In the genomic region with DNA sequence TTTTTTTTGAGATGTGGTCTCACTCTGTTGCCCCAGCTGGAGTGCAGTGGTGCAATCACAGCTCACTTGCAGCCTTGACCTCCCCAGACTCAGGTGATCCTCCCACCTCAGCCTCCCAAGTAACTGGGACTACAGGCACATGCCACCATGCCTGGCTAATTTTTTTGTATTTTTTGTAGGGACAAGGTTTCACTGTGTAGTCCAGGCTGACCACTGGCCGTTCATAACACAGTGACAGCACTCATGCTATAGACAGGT, we compare ENCODE assay signal across 9 cellular contexts. TPM values are rescaled to one million over a fixed set of nuclear protein-coding genes. Genes with fewer than 3 reads are reported as not detected.
DNase-seq lines count a peak whose midpoint lies in the region; ATAC-seq, FAIRE-seq and TF ChIP-seq lines count a peak whose summit lies in the region.
"Not testable (repeated sequence)": the region's sequence is repeated elsewhere in the genome, so short reads cannot be mapped to it uniquely, and the experiment has no call there.
"Had no signal": no experiment of that assay in that cellular context is flagged by ENCODE, and none has a peak within 500 bp of the region (broad histone marks: within the 10 kb centered on the region; RNA-seq: fewer than 3 reads in every experiment).

No MANE protein-coding gene starts in this region.

- H3K4me1 Mint-ChIP-seq in T-cell (peaks cover 50 to 64% (median 57%) of the 10 kb centered on the region in 3 donors), naive B cell (peaks cover 57 to 84% (median 74%) of the 10 kb centered on the region in 3 donors)
- peaks cover 91% of the 10 kb centered on the region for H3K4me1 Mint-ChIP-seq in stimulated activated memory B cell treated with anti-CD40 and anti-IgM and Interleukin-4, amounts not matched to agents 10 μg/mL and 1 μg/mL and 100 μg/mL, for 72 hours

- H3K4me3 ChIP-seq in GM08714 (ENCODE audit: low read length) (peak overlapping the region; percentile 10; the same call in 1 of the 2 replicates), heart left ventricle (peak overlapping the region in 4 of 12 donors; percentile 14 to 45 (median 21))
- not testable (repeated sequence) for H3K4me3 ChIP-seq in K562, uterus

- 72% methylated on average over 1 of the region's 1 CpG for WGBS in K562 (ENCODE audit: insufficient coverage, low coverage, missing lambda C conversion rate)
- 43 to 59% (median 50%) methylated on average over 1 of the region's 1 CpG for whole genome bisulfite sequencing in heart left ventricle, 4 donors

- TF ChIP-seq CTCF in K562 (IDR thresholded peaks at IDR 0.05 in 2 of 3, conservative IDR thresholded peaks at IDR 0.05 in 1 of 3; ENCODE audit: insufficient read depth in 2 of 3, low read depth in 1 of 3, low read length in 3 of 3); heart left ventricle (IDR thresholded peaks at IDR 0.05); uterus (IDR thresholded peaks at IDR 0.05): not testable (repeated sequence)

- peaks cover 96% of the 10 kb centered on the region for H3K79me2 ChIP-seq in K562 (ENCODE audit: control insufficient read depth, insufficient read depth, low read length)

- POLR2A ChIA-PET in T-cell (lab: Charles Lee) (interaction anchor here (0.6 to 1.7 kb wide), 2 partner anchors 14 to 34 kb away, joined by 3 to 24 read pairs; no protein-coding TSS in a partner anchor), K562 (lab: Yijun Ruan, JAX) (interaction anchor here (0.5 to 14.6 kb wide), 7 partner anchors 8 to 260 kb away, joined by 3 to 338 read pairs (median 4); no protein-coding TSS in a partner anchor)

- TF ChIP-seq EP300 in K562 (IDR thresholded peaks at IDR 0.05; ENCODE audit: low read length): not testable (repeated sequence)

- H3K9me3 ChIP-seq in K562 (replicated peaks; ENCODE audit: control insufficient read depth, insufficient read depth, low read depth, low read length); heart left ventricle; uterus: not testable (repeated sequence)

- H3K27ac ChIP-seq in K562 (ENCODE audit: extremely low read depth, low read depth, low read length) (peak overlapping the region; percentile 75), heart left ventricle (peak overlapping the region; percentile 88 to 99 (median 98)), uterus (peak overlapping the region; percentile 44 to 49)

- intact Hi-C loops in K562 (cut with micrococcal nuclease); uterus (cut with DNase I; ENCODE audit: low total_unique reads): not testable (repeated sequence)
- intact Hi-C loops in heart left ventricle (cut with DNase I): loop anchor here in 4 of 10 donors (5.0 to 10.0 kb wide), 3 partner anchors 34 to 86 kb away; no protein-coding TSS in a partner anchor

- H3K4me1 ChIP-seq in K562 (replicated peaks in 1 of 2; ENCODE audit: control insufficient read depth in 2 of 2, insufficient read depth in 2 of 2, low read length in 2 of 2): peaks cover 47 to 91% of the 10 kb centered on the region in 2 experiments
- peaks cover 21 to 90% (median 70%) of the 10 kb centered on the region in 12 donors for H3K4me1 ChIP-seq in heart left ventricle
- not testable (repeated sequence) for H3K4me1 ChIP-seq in uterus

- CTCF ChIA-PET in T-cell (lab: Charles Lee): interaction anchor here (0.5 to 1.7 kb wide), 7 partner anchors 8 to 1141 kb away, joined by 3 to 5 read pairs (median 4); partner anchors contain the start of gene FUBP3 (in 1 of the 2)
- CTCF ChIA-PET in K562 (lab: Yijun Ruan, JAX; ENCODE audit: low intra/inter-chr PET ratio): not testable (repeated sequence)

- not testable (repeated sequence) for FAIRE-seq in K562 (lab: Jason Lieb, UNC)

- peak overlapping the region; percentile 91 to 99 (median 99) for H3K4me3 Mint-ChIP-seq in T-cell
- peak overlapping the region; percentile 84 to 94 (median 92) for H3K4me3 Mint-ChIP-seq in naive B cell
- peak overlapping the region; percentile 75 for H3K4me3 Mint-ChIP-seq in stimulated activated memory B cell treated with anti-CD40 and anti-IgM and Interleukin-4, amounts not matched to agents 10 μg/mL and 1 μg/mL and 100 μg/mL, for 72 hours

- peaks cover 32% of the 10 kb centered on the region for H3K36me3 Mint-ChIP-seq in T-cell
- H3K36me3 Mint-ChIP-seq in naive B cell; stimulated activated memory B cell treated with anti-CD40 and anti-IgM and Interleukin-4, amounts not matched to agents 10 μg/mL and 1 μg/mL and 100 μg/mL, for 72 hours: not testable (repeated sequence)

- in situ Hi-C loops in K562 (cut with MboI): not testable (repeated sequence)

- not testable (repeated sequence) for ATAC-seq in T-cell (replicated peaks in 1 of 4); K562; heart left ventricle; naive B cell (ENCODE audit: low read depth in 2 of 2); stimulated activated memory B cell treated with anti-CD40 and anti-IgM and Interleukin-4, amounts not matched to agents 10 μg/mL and 1 μg/mL and 100 μg/mL, for 72 hours

- H3K27ac Mint-ChIP-seq in T-cell (peak overlapping the region; percentile 98 to 99), naive B cell (peak overlapping the region; percentile 92 to 98 (median 95))
- H3K27ac Mint-ChIP-seq in stimulated activated memory B cell treated with anti-CD40 and anti-IgM and Interleukin-4, amounts not matched to agents 10 μg/mL and 1 μg/mL and 100 μg/mL, for 72 hours: peak overlapping the region; percentile 97

- H2AFZ ChIP-seq in K562 (ENCODE audit: low read depth, low read length): peak overlapping the region; percentile 79; the same call in 1 of the 2 replicates

- not testable (repeated sequence) for DNase-seq in T-cell; K562 (ENCODE audit: extremely low read depth in 1 of 4, low spot score in 3 of 4); heart left ventricle; naive B cell; uterus
- peak; percentile 34 to 36 for DNase-seq in activated T-cell treated with anti-CD3 and anti-CD28 coated beads, Interleukin-2, amount 50 U/mL, for 48 hours

- TF ChIP-seq POLR2A in K562 (conservative IDR thresholded peaks at IDR 0.05); heart left ventricle (IDR thresholded peaks at IDR 0.05); uterus (IDR thresholded peaks at IDR 0.05): not testable (repeated sequence)

- not testable (repeated sequence) for H3K27me3 Mint-ChIP-seq in T-cell; naive B cell; stimulated activated memory B cell treated with anti-CD40 and anti-IgM and Interleukin-4, amounts not matched to agents 10 μg/mL and 1 μg/mL and 100 μg/mL, for 72 hours

- H3K27me3 ChIP-seq in K562 (ENCODE audit: control insufficient read depth in 2 of 2, insufficient read depth in 2 of 2, low read length in 2 of 2); heart left ventricle; uterus: not testable (repeated sequence)

- peaks cover 10% of the 10 kb centered on the region for H3K9me1 ChIP-seq in K562 (ENCODE audit: control insufficient read depth, insufficient read depth, low read length)

- peak overlapping the region; percentile 73 for H3K4me2 ChIP-seq in K562 (ENCODE audit: insufficient read depth, low read length)

- peaks cover 56% of the 10 kb centered on the region for H3K36me3 ChIP-seq in K562 (ENCODE audit: control insufficient read depth, insufficient read depth, low read length)
- not testable (repeated sequence) for H3K36me3 ChIP-seq in heart left ventricle, uterus

- H4K20me1 ChIP-seq in K562 (replicated peaks; ENCODE audit: control insufficient read depth, insufficient read depth, low read length): peaks cover 17% of the 10 kb centered on the region

- BruUV-seq in K562 (replicated peaks; lab: Mats Ljungman, UMichigan): not testable (repeated sequence)

- not testable (repeated sequence) for H3K9me3 Mint-ChIP-seq in T-cell; naive B cell; stimulated activated memory B cell treated with anti-CD40 and anti-IgM and Interleukin-4, amounts not matched to agents 10 μg/mL and 1 μg/mL and 100 μg/mL, for 72 hours

- peak overlapping the region; percentile 52 to 80; a peak in 3 of 4 replicates for H3K9ac ChIP-seq in K562 (ENCODE audit: insufficient read depth in 1 of 2, low read depth in 2 of 2, low read length in 2 of 2)

- TF ChIP-seq RAD21 in K562 (CRISPR knock-in tag; conservative IDR thresholded peaks at IDR 0.05 in 1 of 2, IDR thresholded peaks at IDR 0.05 in 1 of 2): not testable (repeated sequence)

RNA-seq across cellular contexts. Expression of gene FAM78A, which starts 5.4 kb away (rescaled TPM):
- total RNA-seq in T-cell (100 to 1,000 TPM in 1 of 5 donors, 10 to 100 TPM in 4; 70.4 to 106 (median 98.4) TPM), K562 (2014; rRNA removed) (55.5 and 85.8 TPM in 2 replicates), K562 (2014; rRNA removed; fragmentation: Illumina TruSeq; extraction: Trizol) (23.7 and 28.6 TPM in 2 replicates), K562 (2015; rRNA removed; fragmentation: Illumina TruSeq; extraction: Trizol) (55.6 and 55.9 TPM in 2 replicates), K562 (2021) (103 and 105 TPM in 2 replicates), heart left ventricle (10 to 100 TPM; 24.8 to 36.0 (median 33.4) TPM), uterus (10 to 100 TPM in 1 of 4 donors, 1 to 10 TPM in 2, under 1 TPM in 1; 0.26 to 15.9 (median 3.6) TPM)
- total RNA-seq in K562 (2011; cell fraction: chromatin; rRNA removed; ENCODE audit: low replicate concordance): 38.6 and 86.5 TPM in 2 replicates
- 61.2 and 70.5 TPM in 2 replicates for total RNA-seq in K562 (2011; cell fraction: nucleolus; rRNA removed)
- total RNA-seq in K562 (2011; cell fraction: nucleoplasm; rRNA removed): 59.7 and 74.0 TPM in 2 replicates
- polyA plus RNA-seq in K562 (2011; rRNA removed) (29.9 and 50.1 TPM in 2 replicates), K562 (2014; fragmentation: Illumina TruSeq; extraction: Trizol) (65.0 and 68.7 TPM in 2 replicates), K562 (2014; fragmentation: Nextera tagmentation; extraction: Ambion mirVana) (1 to 10 TPM in 1 of 2 experiments, under 1 TPM in 1; 0.56 to 1.2 TPM), K562 (2014; rRNA removed) (55.2 and 59.6 TPM in 2 replicates), heart left ventricle (10 to 100 TPM; 13.6 to 37.9 TPM), naive B cell (ENCODE audit: low read depth in 6 of 6) (10 to 100 TPM in 4 of 6 donors, 1 to 10 TPM in 2; 5.2 to 18.3 (median 11.6) TPM)
- 60.0 and 102 TPM in 2 replicates for polyA plus RNA-seq in K562 (2011; cell fraction: cytosol; rRNA removed)
- 43.9 and 60.4 TPM in 2 replicates for polyA plus RNA-seq in K562 (2011; cell fraction: nucleus; rRNA removed)
- 66.9 and 81.0 TPM in 2 replicates for polyA plus RNA-seq in K562 (2012)
- polyA minus RNA-seq in K562 (2011; rRNA and poly(A)+ RNA removed): 23.2 and 33.4 TPM in 2 replicates
- polyA minus RNA-seq in K562 (2011; cell fraction: cytosol; rRNA and poly(A)+ RNA removed): 57.5 and 69.4 TPM in 2 replicates
- 13.3 and 20.8 TPM in 2 replicates for polyA minus RNA-seq in K562 (2011; cell fraction: nucleus; rRNA and poly(A)+ RNA removed)
- total RNA-seq: Calu3 had no signal

RNA-seq across cellular contexts. Expression of gene PLPP7, which starts 18.6 kb away (rescaled TPM):
- total RNA-seq in T-cell: under 1 TPM in 3 of 5 donors, not detected in 2; 0.13 to 0.58 (median 0.13) TPM
- total RNA-seq in K562 (2011; cell fraction: chromatin; rRNA removed; ENCODE audit: low replicate concordance): 0.49 TPM in 1 of 2 replicates, not detected in the other
- 1.1 and 1.2 TPM in 2 replicates for total RNA-seq in K562 (2011; cell fraction: nucleolus; rRNA removed)
- 0.66 and 0.99 TPM in 2 replicates for total RNA-seq in K562 (2011; cell fraction: nucleoplasm; rRNA removed)
- 0.23 and 0.65 TPM in 2 replicates for total RNA-seq in K562 (2014; rRNA removed)
- not detected in 2 replicates for total RNA-seq in K562 (2014; rRNA removed; fragmentation: Illumina TruSeq; extraction: Trizol)
- total RNA-seq in K562 (2015; rRNA removed; fragmentation: Illumina TruSeq; extraction: Trizol): 0.18 and 0.30 TPM in 2 replicates
- 0.56 and 0.93 TPM in 2 replicates for total RNA-seq in K562 (2021)
- polyA plus RNA-seq in K562 (2011; rRNA removed): 0.18 and 0.41 TPM in 2 replicates
- 0.48 and 0.50 TPM in 2 replicates for polyA plus RNA-seq in K562 (2011; cell fraction: cytosol; rRNA removed)
- polyA plus RNA-seq in K562 (2011; cell fraction: nucleus; rRNA removed): 0.68 and 0.87 TPM in 2 replicates
- 0.64 and 1.3 TPM in 2 replicates for polyA plus RNA-seq in K562 (2012)
- 0.09 and 0.37 TPM in 2 replicates for polyA plus RNA-seq in K562 (2014; fragmentation: Illumina TruSeq; extraction: Trizol)
- polyA plus RNA-seq in K562 (2014; fragmentation: Nextera tagmentation; extraction: Ambion mirVana): not detected
- 0.86 TPM in 1 of 2 replicates, not detected in the other for polyA plus RNA-seq in K562 (2014; rRNA removed)
- 0.09 and 0.11 TPM in 2 replicates for polyA minus RNA-seq in K562 (2011; rRNA and poly(A)+ RNA removed)
- not detected in 2 replicates for polyA minus RNA-seq in K562 (2011; cell fraction: cytosol; rRNA and poly(A)+ RNA removed)
- polyA minus RNA-seq in K562 (2011; cell fraction: nucleus; rRNA and poly(A)+ RNA removed): 0.13 and 1.00 TPM in 2 replicates
- total RNA-seq in heart left ventricle: 100 to 1,000 TPM in 6 of 9 donors, 10 to 100 TPM in 3; 78.8 to 293 (median 109) TPM
- polyA plus RNA-seq in heart left ventricle: 100 to 1,000 TPM in 1 of 2 donors, 10 to 100 TPM in 1; 56.1 to 166 TPM
- polyA plus RNA-seq in naive B cell (ENCODE audit: low read depth in 6 of 6): 1 to 10 TPM in 3 of 6 donors, under 1 TPM in 2, not detected in 1; 0.78 to 2.0 (median 1.2) TPM
- total RNA-seq in uterus: 10 to 100 TPM in 1 of 4 donors, 1 to 10 TPM in 3; 6.3 to 45.3 (median 8.1) TPM
- total RNA-seq: Calu3 had no signal

Comparison
In these comparisons a context has a peak if more than half of its experiments do, and no peak if none do; other contexts are left out.
1. H3K27ac ChIP-seq: peak in every context shown above with its lines; median percentile 98 in heart left ventricle; 75 in K562; 46 in uterus.